ENCODE assay signal across 12 cellular contexts in genomic region chr11:102368472-102368871, GRCh38. TPM values are rescaled to one million over a fixed set of nuclear protein-coding genes. Genes with fewer than 3 reads are reported as not detected.
A peak's percentile ranks its signal among the peaks of the same experiment; 100 is the strongest.
DNase-seq lines count a peak whose midpoint lies in the region; ATAC-seq and TF ChIP-seq lines count a peak whose summit lies in the region.
"Had no signal": no experiment of that assay in that cellular context is flagged by ENCODE, and none has a peak within 500 bp of the region (broad histone marks: within the 10 kb centered on the region; RNA-seq: fewer than 3 reads in every experiment).

No MANE protein-coding gene starts in this region.

- CTCF ChIA-PET in GM10248 (lab: Yijun Ruan, JAX) = interaction anchor here (1.0 to 6.0 kb wide), 8 partner anchors 12 to 298 kb away, joined by 4 to 44 read pairs (median 6); no protein-coding TSS in a partner anchor

- H3K4me2 ChIP-seq in mesendoderm (ENCODE audit: low read length) = no peak overlapping the region

- no peak overlapping the region for H3K4ac ChIP-seq in mesendoderm (ENCODE audit: low read depth, low read length)

- no peak overlapping the region for H3K23ac ChIP-seq in mesendoderm (ENCODE audit: low read length)

- TF ChIP-seq CTCF in GM10248 (IDR thresholded peaks at IDR 0.05; ENCODE audit: control extremely low read depth, extremely low read depth, low read depth, missing control alignments) = no peak

- H3K36me3 ChIP-seq in mesendoderm (ENCODE audit: control insufficient read depth, insufficient read depth, low read length) (peaks cover 3% of the 10 kb centered on the region), HAP-1 (replicated peaks) (peaks cover 22% of the 10 kb centered on the region)

- H3K27me3 ChIP-seq in mesendoderm (ENCODE audit: insufficient read depth, low read length, poor library complexity) = no peaks in the 10 kb centered on the region
- no peaks in the 10 kb centered on the region for H3K27me3 ChIP-seq in HAP-1 (ENCODE audit: low read depth)
- H3K27me3 ChIP-seq: upper lobe of right lung had no signal

- no peak overlapping the region for H2BK120ac ChIP-seq in mesendoderm (ENCODE audit: low read depth, low read length)

- no peaks in the 10 kb centered on the region for H3K79me1 ChIP-seq in mesendoderm (ENCODE audit: low read length)

- in situ Hi-C loops in HAP-1 (cut with MboI; ENCODE audit: low sequenced_read_pairs) = no loop called here

- H3K4me3 ChIP-seq in mesendoderm (ENCODE audit: low read length) = no peak overlapping the region
- no peak overlapping the region for H3K4me3 ChIP-seq in HAP-1
- H3K4me3 ChIP-seq: upper lobe of right lung had no signal

- no peaks in the 10 kb centered on the region for H3K4me1 ChIP-seq in mesendoderm (ENCODE audit: control insufficient read depth, low read depth, low read length)
- 0 out of 2 replicates have a peak, but pooled peaks cover 2% of the 10 kb centered on the region for H3K4me1 ChIP-seq in HAP-1

- no CpG with 5 or more reads among the region's 3 CpGs for WGBS in mesendoderm (ENCODE audit: extremely low coverage, insufficient coverage, low lambda C conversion rate)

- H2BK15ac ChIP-seq in mesendoderm (replicated peaks; ENCODE audit: low read depth) = no peak overlapping the region

- H3K79me2 ChIP-seq in mesendoderm (ENCODE audit: control insufficient read depth, insufficient read depth, low read length) = no peaks in the 10 kb centered on the region

- no peak overlapping the region for H3K56ac ChIP-seq in mesendoderm (ENCODE audit: low read length)

- H3K9me3 ChIP-seq in HAP-1 = no peaks in the 10 kb centered on the region
- H3K9me3 ChIP-seq: upper lobe of right lung had no signal

- H3K27ac ChIP-seq in mesendoderm (ENCODE audit: low read depth, low read length) = no peak overlapping the region
- H3K27ac ChIP-seq: upper lobe of right lung had no signal

- DNase-seq in GM10248 (ENCODE audit: extremely low spot score) = peak; percentile 75
- peak; percentile 84 for DNase-seq in GM19240 (ENCODE audit: insufficient read length, low spot score)
- peak; percentile 64 for DNase-seq in MV-4-11 (lab: John Stamatoyannopoulos, UW)
- DNase-seq in mesendoderm = no peak
- no peak for DNase-seq in NCI-H2029 (lab: John Stamatoyannopoulos, UW)
- no peak for DNase-seq in NCI-H1930 (lab: John Stamatoyannopoulos, UW)
- no peak for DNase-seq in HAP-1 (ENCODE audit: low spot score in 2 of 2)
- DNase-seq: C1 segment of cervical spinal cord, GOT3, T-helper 9 cell, upper lobe of right lung had no signal

- H4K5ac ChIP-seq in mesendoderm (ENCODE audit: low read length) = no peak overlapping the region

- no peak overlapping the region for H3K9ac ChIP-seq in mesendoderm (ENCODE audit: low read length)

- ATAC-seq in HG02884 (IDR thresholded peaks at IDR 0.05; ENCODE audit: unreplicated experiment) = peak; percentile 100
- ATAC-seq: upper lobe of right lung had no signal

- no peak overlapping the region for H2BK5ac ChIP-seq in mesendoderm (ENCODE audit: low read length)

- H2AK5ac ChIP-seq in mesendoderm (ENCODE audit: low read length) = no peak overlapping the region

- no peak overlapping the region for H4K8ac ChIP-seq in mesendoderm (ENCODE audit: low read depth, low read length)

- H3K18ac ChIP-seq in mesendoderm (ENCODE audit: low read length) = no peak overlapping the region

- POLR2A ChIA-PET in GM10248 (lab: Yijun Ruan, JAX) = no interaction called here

RNA-seq across cellular contexts. Expression of gene BIRC2, which starts 21.5 kb away (rescaled TPM):
- 24.1 TPM for polyA plus RNA-seq in mesendoderm (2013, experiment 1 of 2)
- 23.9 TPM for polyA plus RNA-seq in mesendoderm (2013, experiment 2 of 2)

RNA-seq across cellular contexts. Expression of gene BIRC3, which starts 51.2 kb away (rescaled TPM):
- 0.06 TPM for polyA plus RNA-seq in mesendoderm (2013, experiment 1 of 2)
- 0.06 TPM for polyA plus RNA-seq in mesendoderm (2013, experiment 2 of 2)

Comparison
In these comparisons a context has a peak if more than half of its experiments do, and no peak if none do; other contexts are left out.
1. DNase-seq: peak in GM10248 (single experiment), GM19240 (single experiment) and MV-4-11 (single experiment); none in mesendoderm (single experiment), NCI-H2029 (single experiment), NCI-H1930 (0 of 2) and HAP-1 (0 of 2).